ENCODE assay signal across 1 cellular context in genomic region chr16:17143546-17144419, GRCh38.
TF ChIP-seq lines count a peak whose summit lies in the region.

No MANE protein-coding gene starts in this region.

TF ChIP-seq in HepG2, 621 proteins besides CTCF, POLR2A, EP300 and RAD21 (continued from another document):
- TF ChIP-seq, protein P1, sequence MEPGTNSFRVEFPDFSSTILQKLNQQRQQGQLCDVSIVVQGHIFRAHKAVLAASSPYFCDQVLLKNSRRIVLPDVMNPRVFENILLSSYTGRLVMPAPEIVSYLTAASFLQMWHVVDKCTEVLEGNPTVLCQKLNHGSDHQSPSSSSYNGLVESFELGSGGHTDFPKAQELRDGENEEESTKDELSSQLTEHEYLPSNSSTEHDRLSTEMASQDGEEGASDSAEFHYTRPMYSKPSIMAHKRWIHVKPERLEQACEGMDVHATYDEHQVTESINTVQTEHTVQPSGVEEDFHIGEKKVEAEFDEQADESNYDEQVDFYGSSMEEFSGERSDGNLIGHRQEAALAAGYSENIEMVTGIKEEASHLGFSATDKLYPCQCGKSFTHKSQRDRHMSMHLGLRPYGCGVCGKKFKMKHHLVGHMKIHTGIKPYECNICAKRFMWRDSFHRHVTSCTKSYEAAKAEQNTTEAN (CRISPR knock-in tag; conservative IDR thresholded peaks at IDR 0.05) = no peak
- peak; percentile 36; the same call in 1 of the 2 replicates for TF ChIP-seq LCORL (IDR thresholded peaks at IDR 0.05)
- TF ChIP-seq LCORL (CRISPR knock-in tag; IDR thresholded peaks at IDR 0.05) = no peak
- TF ChIP-seq MTF1 (CRISPR knock-in tag; IDR thresholded peaks at IDR 0.05) = no peak
- TF ChIP-seq HCFC1 (IDR thresholded peaks at IDR 0.05; ENCODE audit: low read depth, low read length) = no peak
- TF ChIP-seq ZNF790 (CRISPR knock-in tag; IDR thresholded peaks at IDR 0.05; ENCODE audit: borderline replicate concordance) = no peak
- TF ChIP-seq RORA (CRISPR knock-in tag; IDR thresholded peaks at IDR 0.05) = no peak
- TF ChIP-seq CREB1 (IDR thresholded peaks at IDR 0.05) = peak; percentile 99
- TF ChIP-seq CREB1 (CRISPR knock-in tag; IDR thresholded peaks at IDR 0.05) = no peak
